In genomic region chr3:23672628-23673027, GRCh38 we compare ENCODE assay signal across 24 cellular contexts.
"Had no signal": no experiment of that assay in that cellular context is flagged by ENCODE, and none has a peak within 500 bp of the region (broad histone marks: within the 10 kb centered on the region; RNA-seq: fewer than 3 reads in every experiment).

No MANE protein-coding gene starts in this region.

- H3K4me3 Mint-ChIP-seq: nephron progenitor cell, neural crest cell had no signal

- H3K4me2 ChIP-seq: smooth muscle cell had no signal

- H3K27ac ChIP-seq: neutrophil, pancreas, prostate gland, right atrium auricular region, skin epidermis, stomach, thoracic aorta, thyroid gland, tibial nerve, upper lobe of left lung, vagina had no signal

- H3K36me3 Mint-ChIP-seq: naive thymus-derived CD8-positive, alpha-beta T cell had no signal

- H3K9me3 Mint-ChIP-seq: naive thymus-derived CD8-positive, alpha-beta T cell; nephron progenitor cell; neural crest cell; stimulated activated naive B cell treated with anti-CD40 and anti-IgM and Interleukin-4, amounts not matched to agents 10 μg/mL and 1 μg/mL and 100 μg/mL, for 72 hours; stimulated activated naive CD8-positive, alpha-beta T cell treated with anti-CD3 and anti-CD28 coated beads, Interleukin-15, Interleukin-2, amounts not matched to agents 100 ng/mL and 50 ng/mL, for 24 hours had no signal

- DNase-seq: naive thymus-derived CD8-positive, alpha-beta T cell; nephron progenitor cell; pancreas; spleen; stimulated activated CD4-positive, alpha-beta T cell treated with anti-CD3 and anti-CD28 coated beads, Interleukin-12 subunit alpha, Interleukin-12 subunit beta, amount 100 ng/mL, for 4 hours; stimulated activated CD4-positive, alpha-beta T cell treated with anti-CD3 and anti-CD28 coated beads, Interleukin-1b, Interleukin-23, amount 100 ng/mL, for 48 hours; stimulated activated CD4-positive, alpha-beta T cell treated with anti-CD3 and anti-CD28 coated beads, Interleukin-4, amount 100 ng/mL, for 1 hour; stimulated activated CD4-positive, alpha-beta T cell treated with anti-CD3 and anti-CD28 coated beads, Interleukin-4, amount 100 ng/mL, for 4 hours; stimulated activated CD8-positive, alpha-beta memory T cell treated with anti-CD3 and anti-CD28 coated beads, Interleukin-4, amount 100 ng/mL, for 48 hours; stimulated activated naive B cell treated with anti-CD40 and anti-IgM and Interleukin-4, amounts not matched to agents 10 μg/mL and 1 μg/mL and 100 μg/mL, for 72 hours; stimulated activated naive CD4-positive, alpha-beta T cell treated with Interleukin-2 at 50 U/mL for 16 hours; thyroid gland; upper lobe of left lung had no signal

- H3K27ac Mint-ChIP-seq: naive thymus-derived CD8-positive, alpha-beta T cell; nephron progenitor cell; stimulated activated naive CD8-positive, alpha-beta T cell treated with anti-CD3 and anti-CD28 coated beads, Interleukin-15, Interleukin-2, amounts not matched to agents 100 ng/mL and 50 ng/mL, for 24 hours had no signal

- H3K36me3 ChIP-seq: neutrophil, pancreas, prostate gland, right atrium auricular region, spleen, stomach, thoracic aorta, thyroid gland, tibial nerve, upper lobe of left lung, vagina had no signal

- H3K9me3 ChIP-seq: neutrophil, pancreas, prostate gland, right atrium auricular region, spleen, stomach, thoracic aorta, thyroid gland, tibial nerve, upper lobe of left lung, vagina had no signal

- H3K27me3 ChIP-seq: pancreas, right atrium auricular region, tibial nerve, vagina had no signal

- ATAC-seq: naive thymus-derived CD8-positive, alpha-beta T cell had no signal

- H3K4me3 ChIP-seq: prostate gland, smooth muscle cell had no signal

- H3K4me1 ChIP-seq: pancreas, prostate gland had no signal
